19 cellular contexts compared by ENCODE assay signal in genomic region chr18:39951321-39951720, GRCh38.
"Had no signal": no experiment of that assay in that cellular context is flagged by ENCODE, and none has a peak within 500 bp of the region (broad histone marks: within the 10 kb centered on the region; RNA-seq: fewer than 3 reads in every experiment).

No MANE protein-coding gene starts in this region.

- H3K9me3 Mint-ChIP-seq: activated T-helper 1 cell treated with anti-CD3 and anti-CD28 coated beads, Interleukin-12 subunit alpha, Interleukin-12 subunit beta, Interleukin-2, Interleukin-4 antibody, amounts not matched to agents 30 ng/mL and 10 ng/mL and 1 ng/mL, durations not matched to agents 14 hours and 24 hours and 36 hours had no signal

- H3K9me3 ChIP-seq: testis had no signal

- H3K4me1 Mint-ChIP-seq: activated CD4-positive, alpha-beta T cell treated with anti-CD3 and anti-CD28 coated beads for 36 hours; stimulated activated naive CD8-positive, alpha-beta T cell treated with anti-CD3 and anti-CD28 coated beads, Interleukin-15, amount 100 ng/mL, for 72 hours; T-cell had no signal

- DNase-seq: activated CD4-positive, alpha-beta T cell treated with anti-CD3 and anti-CD28 coated beads for 36 hours; activated CD8-positive, alpha-beta memory T cell treated with anti-CD3 and anti-CD28 coated beads, Interleukin-2, amount 50 U/mL, for 48 hours; activated CD8-positive, alpha-beta T cell treated with anti-CD3 and anti-CD28 coated beads, Interleukin-2, amount 10 ng/mL, durations not matched to agents 7 days and 5 days; activated naive CD4-positive, alpha-beta T cell; central memory CD4-positive, alpha-beta T cell; effector CD4-positive, alpha-beta T cell; foreskin keratinocyte; head of caudate nucleus; kidney; left ventricle myocardium superior; stimulated activated CD4-positive, alpha-beta T cell treated with anti-CD3 and anti-CD28 coated beads, Interleukin-15, amount 100 ng/mL, for 24 hours; stimulated activated CD4-positive, alpha-beta T cell treated with anti-CD3 and anti-CD28 coated beads, Interleukin-4, amount 100 ng/mL, for 24 hours; stimulated activated naive CD8-positive, alpha-beta T cell treated with anti-CD3 and anti-CD28 coated beads, Interleukin-15, amount 100 ng/mL, for 72 hours; T-cell; T1000; testis had no signal

- H3K36me3 Mint-ChIP-seq: T-cell had no signal

- FAIRE-seq: kidney had no signal

- H3K27ac ChIP-seq: coronary artery, foreskin keratinocyte, testis, VCaP had no signal

- H3K27ac Mint-ChIP-seq: activated CD4-positive, alpha-beta T cell treated with anti-CD3 and anti-CD28 coated beads for 36 hours; activated CD8-positive, alpha-beta T cell treated with anti-CD3 and anti-CD28 coated beads, Interleukin-2, amount 10 ng/mL, durations not matched to agents 7 days and 5 days; activated T-helper 1 cell treated with anti-CD3 and anti-CD28 coated beads, Interleukin-12 subunit alpha, Interleukin-12 subunit beta, Interleukin-2, Interleukin-4 antibody, amounts not matched to agents 30 ng/mL and 10 ng/mL and 1 ng/mL, durations not matched to agents 14 hours and 24 hours and 36 hours; stimulated activated naive CD8-positive, alpha-beta T cell treated with anti-CD3 and anti-CD28 coated beads, Interleukin-15, amount 100 ng/mL, for 72 hours; T-cell had no signal

- ATAC-seq: activated CD4-positive, alpha-beta T cell treated with anti-CD3 and anti-CD28 coated beads for 36 hours; activated CD8-positive, alpha-beta T cell treated with anti-CD3 and anti-CD28 coated beads, Interleukin-2, amount 10 ng/mL, durations not matched to agents 7 days and 5 days; foreskin keratinocyte; left ventricle myocardium superior; stimulated activated naive CD8-positive, alpha-beta T cell treated with anti-CD3 and anti-CD28 coated beads, Interleukin-15, amount 100 ng/mL, for 72 hours; T-cell had no signal

- H3K4me3 ChIP-seq: coronary artery, testis had no signal

- H3K27me3 ChIP-seq: foreskin keratinocyte, testis had no signal

- H3K4me3 Mint-ChIP-seq: activated CD4-positive, alpha-beta T cell treated with anti-CD3 and anti-CD28 coated beads for 36 hours; activated CD8-positive, alpha-beta T cell treated with anti-CD3 and anti-CD28 coated beads, Interleukin-2, amount 10 ng/mL, durations not matched to agents 7 days and 5 days; activated T-helper 1 cell treated with anti-CD3 and anti-CD28 coated beads, Interleukin-12 subunit alpha, Interleukin-12 subunit beta, Interleukin-2, Interleukin-4 antibody, amounts not matched to agents 30 ng/mL and 10 ng/mL and 1 ng/mL, durations not matched to agents 14 hours and 24 hours and 36 hours; stimulated activated naive CD8-positive, alpha-beta T cell treated with anti-CD3 and anti-CD28 coated beads, Interleukin-15, amount 100 ng/mL, for 72 hours; T-cell had no signal

- H3K4me1 ChIP-seq: testis had no signal

- H3K27me3 Mint-ChIP-seq: activated CD4-positive, alpha-beta T cell treated with anti-CD3 and anti-CD28 coated beads for 36 hours; stimulated activated naive CD8-positive, alpha-beta T cell treated with anti-CD3 and anti-CD28 coated beads, Interleukin-15, amount 100 ng/mL, for 72 hours; T-cell had no signal
